Comparison of ENCODE assay signal across 7 cellular contexts in the genomic region with DNA sequence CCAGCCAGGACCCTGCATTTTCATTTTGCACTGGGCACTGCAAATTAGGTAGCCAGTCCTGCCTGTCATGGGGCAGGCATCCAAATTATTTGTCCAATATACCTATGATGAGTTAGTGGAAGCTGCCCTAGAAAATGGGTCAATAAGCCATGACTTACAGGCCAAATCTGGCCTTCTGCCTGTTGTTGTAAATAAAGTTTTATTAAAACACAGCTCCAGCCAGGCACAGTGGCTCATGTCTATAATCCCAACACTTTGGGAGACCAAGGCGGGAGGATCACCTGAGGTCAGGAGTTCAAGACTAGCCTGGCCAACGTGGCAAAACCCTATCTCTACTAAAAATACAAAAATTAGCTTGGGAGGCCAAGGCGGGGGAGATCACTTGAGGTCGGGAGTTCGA.
"Had no signal": no experiment of that assay in that cellular context is flagged by ENCODE, and none has a peak within 500 bp of the region (broad histone marks: within the 10 kb centered on the region; RNA-seq: fewer than 3 reads in every experiment).

No MANE protein-coding gene starts in this region.

- DNase-seq: GDM1, GF-D8 had no signal

- FAIRE-seq: G401.6, GM12891, GM12892, GM18507, GM19239 had no signal
